ENCODE assay signal across 15 cellular contexts in genomic region chr6:71291991-71292390, GRCh38. TPM values are rescaled to one million over a fixed set of nuclear protein-coding genes. Genes with fewer than 3 reads are reported as not detected.
DNase-seq lines count a peak whose midpoint lies in the region; ATAC-seq, FAIRE-seq and TF ChIP-seq lines count a peak whose summit lies in the region.
"Had no signal": no experiment of that assay in that cellular context is flagged by ENCODE, and none has a peak within 500 bp of the region (broad histone marks: within the 10 kb centered on the region; RNA-seq: fewer than 3 reads in every experiment).

No MANE protein-coding gene starts in this region.

- no peaks in the 10 kb centered on the region for H3K9me3 ChIP-seq in aorta (ENCODE audit: control insufficient read depth, low read length)
- H3K9me3 ChIP-seq: ovary had no signal

- no peak overlapping the region for H3K27ac ChIP-seq in aorta (ENCODE audit: low read depth in 1 of 2, low read length in 2 of 2)
- H3K27ac ChIP-seq: ovary had no signal

- 75 to 76% methylated on average over 4 of the region's 4 CpGs for WGBS in aorta, 2 donors

- TF ChIP-seq CTCF in AG10803 (conservative IDR thresholded peaks at IDR 0.05; ENCODE audit: low read length) (no peak), bronchial epithelial cell (IDR thresholded peaks at IDR 0.05; ENCODE audit: insufficient read depth, low read length, severe bottlenecking) (no peak)

- DNase-seq in AG10803 (ENCODE audit: low read depth) (peak; percentile 12), HCEC 1CT (peak; percentile 15), bronchial epithelial cell (ENCODE audit: low read depth) (peak; percentile 43), midbrain (lab: John Stamatoyannopoulos, UW) (peak; percentile 23), urothelium cell line (ENCODE audit: low spot score) (no peak), AML-193 (lab: John Stamatoyannopoulos, UW) (no peak), aorta (no peak), NCI-H1092 treated with DMSO at 0.1 percent for 48 hours (lab: John Stamatoyannopoulos, UW) (no peak)
- DNase-seq: activated T-cell treated with anti-CD3 and anti-CD28 coated beads, Interleukin-2, amount 50 U/mL, for 24 hours; effector CD8-positive, alpha-beta T cell; NCI-H187 treated with DMSO at 0.1 percent for 48 hours; OCI-M1; ovary had no signal

- intact Hi-C loops in aorta (cut with DNase I) = no loop called here

- peaks cover 0 to 4% of the 10 kb centered on the region in 2 donors for H3K4me1 ChIP-seq in aorta (ENCODE audit: control insufficient read depth in 1 of 2, insufficient read depth in 2 of 2, low read length in 2 of 2)

- H3K36me3 ChIP-seq in bronchial epithelial cell (ENCODE audit: control insufficient read depth, insufficient read depth, low read length) (peaks cover 9% of the 10 kb centered on the region), aorta (ENCODE audit: control insufficient read depth in 1 of 2, insufficient read depth in 2 of 2, low read length in 1 of 2) (no peaks in the 10 kb centered on the region)
- H3K36me3 ChIP-seq: ovary had no signal

- H3K4me3 ChIP-seq in AG10803 (ENCODE audit: low read length) = no peak overlapping the region
- no peak overlapping the region for H3K4me3 ChIP-seq in bronchial epithelial cell (ENCODE audit: low read depth, low read length)
- H3K4me3 ChIP-seq in aorta (ENCODE audit: low read length in 2 of 2) = no peak overlapping the region
- H3K4me3 ChIP-seq: ovary had no signal

- H3K27me3 ChIP-seq in bronchial epithelial cell (ENCODE audit: control insufficient read depth, insufficient read depth, low read length) = no peaks in the 10 kb centered on the region
- H3K27me3 ChIP-seq in aorta (ENCODE audit: control insufficient read depth in 1 of 2, insufficient read depth in 2 of 2, low read length in 1 of 2) = no peaks in the 10 kb centered on the region

- FAIRE-seq in bronchial epithelial cell (lab: Jason Lieb, UNC) = no peak
- no peak for FAIRE-seq in urothelium cell line (lab: Jason Lieb, UNC)

- ATAC-seq in aorta (ENCODE audit: low FRiP score) = no peak
- ATAC-seq: activated CD4-positive, CD25-positive, alpha-beta regulatory T cell treated with anti-CD3 and anti-CD28 coated beads, Interleukin-2, amount 50 U/mL, for 24 hours; stimulated activated memory B cell treated with anti-CD40 and anti-IgM and Interleukin-4, amounts not matched to agents 10 μg/mL and 1 μg/mL and 100 μg/mL, for 72 hours had no signal

RNA-seq across cellular contexts. Expression of gene OGFRL1, which starts 3.4 kb away (rescaled TPM):
- 10.0 and 20.4 TPM in 2 replicates for total RNA-seq in bronchial epithelial cell
- total RNA-seq in aorta = 10 to 100 TPM; 23.6 to 29.9 TPM
- 10 to 100 TPM in 1 of 2 donors, 1 to 10 TPM in 1; 6.8 to 11.9 TPM for polyA plus RNA-seq in aorta

Comparison
In these comparisons a context has a peak if more than half of its experiments do, and no peak if none do; other contexts are left out.
1. DNase-seq: peak in AG10803 (single experiment), HCEC 1CT (single experiment), bronchial epithelial cell (single experiment) and midbrain (single experiment); none in urothelium cell line (single experiment), AML-193 (0 of 2), aorta (0 of 2) and NCI-H1092 treated with DMSO at 0.1 percent for 48 hours (single experiment).